In genomic region chr1:206666954-206667353, GRCh38 we compare ENCODE assay signal across 25 cellular contexts. TPM values are rescaled to one million over a fixed set of nuclear protein-coding genes. Genes with fewer than 3 reads are reported as not detected.
"Had no signal": no experiment of that assay in that cellular context is flagged by ENCODE, and none has a peak within 500 bp of the region (broad histone marks: within the 10 kb centered on the region; RNA-seq: fewer than 3 reads in every experiment).

No MANE protein-coding gene starts in this region.

- H3K36me3 ChIP-seq: cardiac muscle cell, gastrocnemius medialis, left lung, neutrophil, ovary, tibial nerve had no signal

- H3K27ac ChIP-seq: cardiac muscle cell, coronary artery, dorsolateral prefrontal cortex, gastrocnemius medialis, left lung, neutrophil, ovary, tibial nerve, VCaP had no signal

- ATAC-seq: activated T-cell treated with anti-CD3 and anti-CD28 coated beads, Interleukin-2, amount 50 U/mL, for 72 hours; effector memory CD8-positive, alpha-beta T cell; gastrocnemius medialis; left lung had no signal

- H3K4me3 ChIP-seq: cardiac muscle cell, coronary artery, dorsolateral prefrontal cortex, gastrocnemius medialis, left lung, ovary, tibial nerve had no signal

- DNase-seq: activated CD4-positive, alpha-beta T cell treated with anti-CD3 and anti-CD28 coated beads for 4 hours; activated CD4-positive, alpha-beta T cell treated with anti-CD3 and anti-CD28 coated beads, Interleukin-2, amount 50 U/mL, for 4 hours; activated naive CD4-positive, alpha-beta T cell treated with Interleukin-2 at 50 U/mL for 16 hours; activated T-cell treated with anti-CD3 and anti-CD28 coated beads for 4 hours; activated T-cell treated with anti-CD3 and anti-CD28 coated beads, Interleukin-2, amount 50 U/mL, for 72 hours; anterior cingulate cortex; dorsolateral prefrontal cortex; effector memory CD8-positive, alpha-beta T cell; erythroblast; gastrocnemius medialis; hypothalamus; immature natural killer cell; kidney; left lung; mammary epithelial cell; nephron progenitor cell; ovary; retina; stimulated activated CD4-positive, alpha-beta T cell treated with anti-CD3 and anti-CD28 coated beads, Interleukin-2, amount 100 ng/mL, for 48 hours; stimulated activated naive CD4-positive, alpha-beta T cell treated with Interleukin-2 at 50 U/mL for 16 hours had no signal

- H3K27me3 ChIP-seq: cardiac muscle cell, gastrocnemius medialis, ovary had no signal

- H3K9me3 ChIP-seq: gastrocnemius medialis, left lung, neutrophil, ovary, tibial nerve had no signal

RNA-seq across cellular contexts. Expression of gene DYRK3, which starts 31.6 kb away (rescaled TPM):
- polyA plus RNA-seq: immature natural killer cell had no signal
